8 cellular contexts compared by ENCODE assay signal in genomic region chr14:63727736-63728728, GRCh38. TPM values are rescaled to one million over a fixed set of nuclear protein-coding genes. Genes with fewer than 3 reads are reported as not detected.
A peak's percentile ranks its signal among the peaks of the same experiment; 100 is the strongest.
DNase-seq lines count a peak whose midpoint lies in the region; ATAC-seq and TF ChIP-seq lines count a peak whose summit lies in the region.

A gene with protein sequence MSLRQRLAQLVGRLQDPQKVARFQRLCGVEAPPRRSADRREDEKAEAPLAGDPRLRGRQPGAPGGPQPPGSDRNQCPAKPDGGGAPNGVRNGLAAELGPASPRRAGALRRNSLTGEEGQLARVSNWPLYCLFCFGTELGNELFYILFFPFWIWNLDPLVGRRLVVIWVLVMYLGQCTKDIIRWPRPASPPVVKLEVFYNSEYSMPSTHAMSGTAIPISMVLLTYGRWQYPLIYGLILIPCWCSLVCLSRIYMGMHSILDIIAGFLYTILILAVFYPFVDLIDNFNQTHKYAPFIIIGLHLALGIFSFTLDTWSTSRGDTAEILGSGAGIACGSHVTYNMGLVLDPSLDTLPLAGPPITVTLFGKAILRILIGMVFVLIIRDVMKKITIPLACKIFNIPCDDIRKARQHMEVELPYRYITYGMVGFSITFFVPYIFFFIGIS (minus strand): TSS chr14:63728065. CDS start chr14:63727944, 121 bp downstream.

- peak; percentile 85 for ATAC-seq in GM21423 (IDR thresholded peaks at IDR 0.05; ENCODE audit: unreplicated experiment)

- TF ChIP-seq RAD21 in neural cell (conservative IDR thresholded peaks at IDR 0.05): peak; percentile 20

- H3K4me3 ChIP-seq in HUES48 (ENCODE audit: low read depth, low read length) (peak within 1 kb of the TSS; percentile 74), neural cell (ENCODE audit: low read length) (peak within 1 kb of the TSS; percentile 97), stomach (peak within 1 kb of the TSS; percentile 74 to 98 (median 90))

- H3K27ac ChIP-seq in HUES48 (ENCODE audit: low read depth, low read length): peak within 1 kb of the TSS; percentile 64
- peak within 1 kb of the TSS; percentile 81 for H3K27ac ChIP-seq in RWPE1
- peak within 1 kb of the TSS; percentile 42 for H3K27ac ChIP-seq in neural cell (ENCODE audit: low read length)
- H3K27ac ChIP-seq in stomach: peak within 1 kb of the TSS; percentile 85 to 94 (median 88)

- no peaks in the 10 kb centered on the region for H3K36me3 ChIP-seq in HUES48 (ENCODE audit: control insufficient read depth, insufficient read depth, low read length)
- H3K36me3 ChIP-seq in neural cell (ENCODE audit: insufficient read depth, low read length): no peaks in the 10 kb centered on the region
- no peaks in the 10 kb centered on the region for H3K36me3 ChIP-seq in stomach

- H3K9ac ChIP-seq in HUES48 (ENCODE audit: low read depth, low read length): peak within 1 kb of the TSS; percentile 65; the same call in 1 of the 2 replicates
- peak within 1 kb of the TSS; percentile 84 for H3K9ac ChIP-seq in neural cell (ENCODE audit: low read length)

- H3K79me2 ChIP-seq in neural cell (replicated peaks; ENCODE audit: insufficient read depth, low read length): peaks cover 20% of the 10 kb centered on the region

- H3K4me1 ChIP-seq in HUES48 (ENCODE audit: control insufficient read depth, insufficient read depth, low read length) (peaks cover 17% of the 10 kb centered on the region; the same call in 1 of the 2 replicates), stomach (peaks cover 11 to 38% (median 28%) of the 10 kb centered on the region in 4 donors)

- peaks cover 29% of the 10 kb centered on the region for H3K27me3 ChIP-seq in HUES48 (ENCODE audit: control insufficient read depth, insufficient read depth, low read length)
- peaks cover 2% of the 10 kb centered on the region for H3K27me3 ChIP-seq in neural cell (ENCODE audit: insufficient read depth, low read depth, low read length)
- H3K27me3 ChIP-seq in stomach: no peaks in the 10 kb centered on the region

- H3K9me3 ChIP-seq in HUES48 (ENCODE audit: control insufficient read depth, insufficient read depth, low read length): no peaks in the 10 kb centered on the region
- H3K9me3 ChIP-seq in neural cell (ENCODE audit: low read length): no peaks in the 10 kb centered on the region
- H3K9me3 ChIP-seq in stomach: no peaks in the 10 kb centered on the region

- H4K20me1 ChIP-seq in neural cell (ENCODE audit: insufficient read depth): no peaks in the 10 kb centered on the region

- H2AFZ ChIP-seq in neural cell (ENCODE audit: low read depth, low read length): peak within 1 kb of the TSS; percentile 60

- CTCF ChIA-PET in RWPE1 (lab: Yijun Ruan, JAX): interaction anchor here (0.6 kb wide), 1 partner anchor 87 kb away, joined by 5 read pairs; no protein-coding TSS in a partner anchor

- TF ChIP-seq POLR2A in stomach (IDR thresholded peaks at IDR 0.05): no peak

- DNase-seq in DMS53 (lab: John Stamatoyannopoulos, UW): peak; percentile 83
- DNase-seq in RWPE1 (ENCODE audit: low spot score): peak; percentile 75
- DNase-seq in activated effector memory CD4-positive, alpha-beta T cell treated with Interleukin-2 at 50 U/mL for 16 hours: peak; percentile 76
- peak; percentile 36 for DNase-seq in fibroblast of the conjunctiva (ENCODE audit: low read depth)
- peak; percentile 78 for DNase-seq in stomach

- H3K4me2 ChIP-seq in neural cell (ENCODE audit: low read length): peak within 1 kb of the TSS; percentile 64

- TF ChIP-seq CTCF in RWPE1 (conservative IDR thresholded peaks at IDR 0.05; ENCODE audit: low read depth) (peak; percentile 36; the same call in 1 of the 2 replicates), neural cell (IDR thresholded peaks at IDR 0.05; ENCODE audit: poor library complexity, severe bottlenecking) (peak; percentile 23), stomach (IDR thresholded peaks at IDR 0.05) (peak in 1 of 7 experiments; percentile 22)

- peak; percentile 13 for TF ChIP-seq EP300 in neural cell (conservative IDR thresholded peaks at IDR 0.05; ENCODE audit: poor library complexity, severe bottlenecking)
- no peak for TF ChIP-seq EP300 in stomach (IDR thresholded peaks at IDR 0.05)

- intact Hi-C loops in stomach (cut with DNase I; ENCODE audit: low total_unique reads): no loop called here

- H3K9me2 ChIP-seq in neural cell (ENCODE audit: insufficient read depth, low read length): no peaks in the 10 kb centered on the region

- no peaks in the 10 kb centered on the region for H3F3A ChIP-seq in neural cell (ENCODE audit: insufficient read depth, low read length, poor library complexity, severe bottlenecking)

- POLR2A ChIA-PET in RWPE1 (lab: Yijun Ruan, JAX; ENCODE audit: low non-redundant PET): no interaction called here

- 1 to 7% (median 2%) methylated on average over 11 to 88 of the region's 88 CpGs for WGBS in stomach, 5 donors

TF ChIP-seq in neural cell, 6 proteins besides CTCF, POLR2A, EP300 and RAD21:
- TF ChIP-seq MXI1 (conservative IDR thresholded peaks at IDR 0.05; ENCODE audit: poor library complexity, severe bottlenecking): peak; percentile 48
- TF ChIP-seq EZH2 (IDR thresholded peaks at IDR 0.05; ENCODE audit: borderline replicate concordance, insufficient read depth, low read length, poor library complexity, severe bottlenecking): no peak
- TF ChIP-seq POLR2AphosphoS5 (IDR thresholded peaks at IDR 0.05): peak; percentile 71
- peak; percentile 6 for TF ChIP-seq SMC3 (conservative IDR thresholded peaks at IDR 0.05; ENCODE audit: poor library complexity)
- TF ChIP-seq TAF1 (IDR thresholded peaks at IDR 0.05; ENCODE audit: low read depth): no peak
- TF ChIP-seq REST (IDR thresholded peaks at IDR 0.05; ENCODE audit: borderline replicate concordance): no peak

RNA-seq across cellular contexts. Expression of the gene that starts here (rescaled TPM):
- polyA plus RNA-seq in neural cell (17.1 and 17.7 TPM in 2 replicates), stomach (1 to 10 TPM; 2.7 to 5.6 (median 3.2) TPM)
- polyA minus RNA-seq in neural cell: 18.4 and 19.2 TPM in 2 replicates
- total RNA-seq in stomach: 10 to 100 TPM; 13.2 to 37.7 (median 23.5) TPM

Comparison
In these comparisons a context has a peak if more than half of its experiments do, and no peak if none do; other contexts are left out.
1. Peak in every context shown above with its lines: DNase-seq, ATAC-seq, H3K4me3 ChIP-seq and H3K27ac ChIP-seq.